Comparison of ENCODE assay signal across 8 cellular contexts in the genomic region with DNA sequence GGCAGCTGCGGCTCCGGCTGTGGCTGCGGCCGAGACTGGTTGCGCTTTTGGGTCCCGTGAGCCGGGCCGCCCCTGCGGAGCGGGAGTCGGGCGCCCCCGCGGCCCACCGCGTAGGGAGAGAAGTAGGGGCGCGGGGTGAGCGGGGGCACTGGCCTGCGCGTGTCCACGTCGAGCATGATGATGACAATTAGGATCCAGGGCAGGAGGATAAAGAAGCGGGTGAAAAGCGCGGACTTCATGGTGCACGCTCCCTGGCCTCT. TPM values are rescaled to one million over a fixed set of nuclear protein-coding genes. Genes with fewer than 3 reads are reported as not detected.
DNase-seq lines count a peak whose midpoint lies in the region; ATAC-seq and TF ChIP-seq lines count a peak whose summit lies in the region.

No MANE protein-coding gene starts in this region.

- peak overlapping the region; percentile 48 for H3K4me3 ChIP-seq in cardiac fibroblast (replicated peaks in 1 of 2; ENCODE audit: low read depth in 2 of 2, low read length in 2 of 2)

- peaks cover 13% of the 10 kb centered on the region for H3K4me1 Mint-ChIP-seq in CD14-positive monocyte
- H3K4me1 Mint-ChIP-seq in naive thymus-derived CD8-positive, alpha-beta T cell: peaks cover 3 to 29% (median 23%) of the 10 kb centered on the region in 4 donors

- POLR2A ChIA-PET in naive thymus-derived CD8-positive, alpha-beta T cell (lab: Charles Lee): no interaction called here

- intact Hi-C loops in CD14-positive monocyte (cut with micrococcal nuclease): loop anchor here in 1 of 2 donors (10.0 kb wide), 1 partner anchor 251 kb away; no protein-coding TSS in a partner anchor

- TF ChIP-seq CTCF in CD14-positive monocyte (IDR thresholded peaks at IDR 0.05) (peak; percentile 70), cardiac fibroblast (IDR thresholded peaks at IDR 0.05; ENCODE audit: low read depth, low read length) (no peak)

- H3K9me3 Mint-ChIP-seq in CD14-positive monocyte: peaks cover 0 to 8% (median 2%) of the 10 kb centered on the region in 7 donors
- no peaks in the 10 kb centered on the region for H3K9me3 Mint-ChIP-seq in naive thymus-derived CD8-positive, alpha-beta T cell

- no peak overlapping the region for H3K27ac Mint-ChIP-seq in CD14-positive monocyte
- H3K27ac Mint-ChIP-seq in naive thymus-derived CD8-positive, alpha-beta T cell: no peak overlapping the region

- peaks cover 0 to 2% of the 10 kb centered on the region in 2 donors for H3K36me3 Mint-ChIP-seq in CD14-positive monocyte
- peaks cover 0 to 3% (median 2%) of the 10 kb centered on the region in 3 donors for H3K36me3 Mint-ChIP-seq in naive thymus-derived CD8-positive, alpha-beta T cell

- peak; percentile 6 for ATAC-seq in HG03108 (IDR thresholded peaks at IDR 0.05; ENCODE audit: unreplicated experiment)
- peak; percentile 8 to 12 for ATAC-seq in naive thymus-derived CD8-positive, alpha-beta T cell
- no peak for ATAC-seq in GM18861 (IDR thresholded peaks at IDR 0.05; ENCODE audit: unreplicated experiment)
- no peak for ATAC-seq in HG03521 (IDR thresholded peaks at IDR 0.05; ENCODE audit: unreplicated experiment)

- no peak for DNase-seq in CD14-positive monocyte (ENCODE audit: low spot score)
- no peak for DNase-seq in cardiac fibroblast (ENCODE audit: low read depth in 2 of 2)
- no peak for DNase-seq in naive thymus-derived CD8-positive, alpha-beta T cell
- no peak for DNase-seq in stimulated activated CD4-positive, alpha-beta T cell treated with anti-CD3 and anti-CD28 coated beads, Interleukin-4, amount 100 ng/mL, for 1 hour
- no peak for DNase-seq in epidermal melanocyte (ENCODE audit: insufficient read length, low spot score)

- peak overlapping the region; percentile 61 to 89 for H3K4me3 Mint-ChIP-seq in CD14-positive monocyte
- H3K4me3 Mint-ChIP-seq in naive thymus-derived CD8-positive, alpha-beta T cell: peak overlapping the region; percentile 59 to 96 (median 80)

- H3K27me3 Mint-ChIP-seq in CD14-positive monocyte (ENCODE audit: low read depth in 3 of 3): peaks cover 67 to 82% (median 68%) of the 10 kb centered on the region in 3 donors
- peaks cover 24 to 64% (median 52%) of the 10 kb centered on the region in 5 donors for H3K27me3 Mint-ChIP-seq in naive thymus-derived CD8-positive, alpha-beta T cell

RNA-seq across cellular contexts. Expression of gene B3GAT2, which starts 0.7 kb away (rescaled TPM):
- polyA plus RNA-seq in CD14-positive monocyte: under 1 TPM in 1 of 2 donors, not detected in 1; 0.05 TPM
- not detected for total RNA-seq in naive thymus-derived CD8-positive, alpha-beta T cell
- polyA plus RNA-seq in naive thymus-derived CD8-positive, alpha-beta T cell: under 1 TPM in 2 of 3 donors, not detected in 1; 0.14 to 0.43 TPM

Comparison
In these comparisons a context has a peak if more than half of its experiments do, and no peak if none do; other contexts are left out.
1. ATAC-seq: peak in HG03108 (single experiment) and naive thymus-derived CD8-positive, alpha-beta T cell (2 of 2); none in GM18861 (single experiment) and HG03521 (single experiment).